17 cellular contexts compared by ENCODE assay signal in genomic region chr15:40877691-40878090, GRCh38. TPM values are rescaled to one million over a fixed set of nuclear protein-coding genes. Genes with fewer than 3 reads are reported as not detected.
DNase-seq lines count a peak whose midpoint lies in the region; ATAC-seq and TF ChIP-seq lines count a peak whose summit lies in the region.
"Had no signal": no experiment of that assay in that cellular context is flagged by ENCODE, and none has a peak within 500 bp of the region (broad histone marks: within the 10 kb centered on the region; RNA-seq: fewer than 3 reads in every experiment).

No MANE protein-coding gene starts in this region.

- no peaks in the 10 kb centered on the region for H3K27me3 Mint-ChIP-seq in MCF 10A (ENCODE audit: insufficient read depth, unreplicated experiment)
- H3K27me3 Mint-ChIP-seq in activated CD8-positive, alpha-beta T cell treated with anti-CD3 and anti-CD28 coated beads, Interleukin-2, amount 10 ng/mL, durations not matched to agents 7 days and 5 days (ENCODE audit: low read depth): peaks cover 23% of the 10 kb centered on the region

- in situ Hi-C loops in mammary epithelial cell (cut with MboI; ENCODE audit: low sequenced_read_pairs in 2 of 2): no loop called here

- H3K4me1 ChIP-seq in mammary epithelial cell (ENCODE audit: insufficient read depth, low read length) (peaks cover 26% of the 10 kb centered on the region), PC-9 (replicated peaks; ENCODE audit: insufficient read depth) (peaks cover 44% of the 10 kb centered on the region)

- no peaks in the 10 kb centered on the region for H3K27me3 ChIP-seq in mammary epithelial cell (ENCODE audit: insufficient read depth, low read length)
- H3K27me3 ChIP-seq in PC-9 (ENCODE audit: insufficient read depth, low read depth): no peaks in the 10 kb centered on the region

- POLR2A ChIA-PET in MCF 10A (lab: Yijun Ruan, JAX): interaction anchor here (0.6 to 5.5 kb wide), 5 partner anchors 12 to 33 kb away, joined by 3 to 25 read pairs (median 7); partner anchors contain the start of genes SPINT1 and VPS18
- POLR2A ChIA-PET in PC-9 (lab: Charles Lee; ENCODE audit: unreplicated experiment): no interaction called here
- POLR2A ChIA-PET in activated CD8-positive, alpha-beta T cell treated with anti-CD3 and anti-CD28 coated beads, Interleukin-2, amount 10 ng/mL, durations not matched to agents 7 days and 5 days (lab: Charles Lee): no interaction called here

- BruUV-seq in MCF 10A (replicated peaks; lab: Mats Ljungman, UMichigan): no TSS peak
- no TSS peak for BruUV-seq in mammary epithelial cell (replicated peaks; lab: Mats Ljungman, UMichigan)
- no TSS peak for BruUV-seq in PC-9 (replicated peaks; lab: Mats Ljungman, UMichigan)

- H3K9ac ChIP-seq in mammary epithelial cell (ENCODE audit: insufficient read depth, low read length): no peak overlapping the region
- H3K9ac ChIP-seq: BLaER1 treated with 17β-estradiol and CSF1 and Interleukin-3, amounts not matched to agents 10 nM and 100 nM had no signal

- no peaks in the 10 kb centered on the region for H3K9me2 ChIP-seq in PC-9 (ENCODE audit: insufficient read depth)

- peaks cover 42% of the 10 kb centered on the region for H3F3A ChIP-seq in PC-9 (ENCODE audit: insufficient read depth, low read depth)

- WGBS in mammary epithelial cell (ENCODE audit: low coverage, missing lambda C conversion rate): 44% methylated on average over 2 of the region's 2 CpGs

- no peaks in the 10 kb centered on the region for H3K9me3 Mint-ChIP-seq in MCF 10A (ENCODE audit: unreplicated experiment)
- no peaks in the 10 kb centered on the region for H3K9me3 Mint-ChIP-seq in activated CD8-positive, alpha-beta T cell treated with anti-CD3 and anti-CD28 coated beads, Interleukin-2, amount 10 ng/mL, durations not matched to agents 7 days and 5 days (ENCODE audit: insufficient read depth)

- H3K4me3 Mint-ChIP-seq in MCF 10A (ENCODE audit: unreplicated experiment): peak overlapping the region; percentile 16
- no peak overlapping the region for H3K4me3 Mint-ChIP-seq in activated CD8-positive, alpha-beta T cell treated with anti-CD3 and anti-CD28 coated beads, Interleukin-2, amount 10 ng/mL, durations not matched to agents 7 days and 5 days
- H3K4me3 Mint-ChIP-seq: CD4-positive, CD25-positive, alpha-beta regulatory T cell had no signal

- DNase-seq in MCF 10A (ENCODE audit: unreplicated experiment) (peak; percentile 47), mammary epithelial cell (no peak), PC-9 (peak in 1 of 2 experiments; percentile 61), iris pigment epithelial cell (ENCODE audit: low read depth) (peak; percentile 27), NCI-H1105 treated with DMSO at 0.1 percent for 48 hours (lab: John Stamatoyannopoulos, UW) (no peak), GOT3 (lab: John Stamatoyannopoulos, UW) (no peak)
- no peak for DNase-seq in activated CD8-positive, alpha-beta T cell treated with anti-CD3 and anti-CD28 coated beads, Interleukin-2, amount 10 ng/mL, durations not matched to agents 7 days and 5 days
- DNase-seq: CD4-positive, CD25-positive, alpha-beta regulatory T cell; DMS53; IMR-90; KBM-7 had no signal

- peaks cover 26% of the 10 kb centered on the region for H3K4me1 Mint-ChIP-seq in MCF 10A (ENCODE audit: insufficient read depth, unreplicated experiment)
- H3K4me1 Mint-ChIP-seq in activated CD8-positive, alpha-beta T cell treated with anti-CD3 and anti-CD28 coated beads, Interleukin-2, amount 10 ng/mL, durations not matched to agents 7 days and 5 days (ENCODE audit: low read depth): peaks cover 20% of the 10 kb centered on the region

- H3K4me2 ChIP-seq in mammary epithelial cell (ENCODE audit: insufficient read depth, low read depth, low read length) (no peak overlapping the region), PC-9 (no peak overlapping the region)
- H3K4me2 ChIP-seq: BLaER1 treated with 17β-estradiol and CSF1 and Interleukin-3, amounts not matched to agents 10 nM and 100 nM had no signal

- H2AFZ ChIP-seq in mammary epithelial cell (ENCODE audit: low read depth, low read length): no peak overlapping the region
- H2AFZ ChIP-seq in PC-9: no peak overlapping the region

- H4K20me1 ChIP-seq in mammary epithelial cell (ENCODE audit: insufficient read depth, low read length) (no peaks in the 10 kb centered on the region), PC-9 (ENCODE audit: insufficient read depth) (no peaks in the 10 kb centered on the region)

- H3K27ac ChIP-seq in mammary epithelial cell (ENCODE audit: insufficient read depth, low read depth, low read length): no peak overlapping the region
- peak overlapping the region; percentile 50 for H3K27ac ChIP-seq in PC-9
- H3K27ac ChIP-seq: 22Rv1; BLaER1 treated with 17β-estradiol and CSF1 and Interleukin-3, amounts not matched to agents 10 nM and 100 nM had no signal

- TF ChIP-seq CTCF in MCF 10A (IDR thresholded peaks at IDR 0.05; ENCODE audit: unreplicated experiment): no peak
- TF ChIP-seq CTCF in mammary epithelial cell (conservative IDR thresholded peaks at IDR 0.05 in 1 of 2, IDR thresholded peaks at IDR 0.05 in 1 of 2; ENCODE audit: extremely low read depth in 1 of 2, insufficient read depth in 1 of 2, low read depth in 1 of 2, low read length in 2 of 2): no peak
- TF ChIP-seq CTCF in PC-9 (conservative IDR thresholded peaks at IDR 0.05): no peak

- H3K79me2 ChIP-seq in mammary epithelial cell (ENCODE audit: insufficient read depth, low read length): no peaks in the 10 kb centered on the region
- peaks cover 8% of the 10 kb centered on the region for H3K79me2 ChIP-seq in PC-9 (ENCODE audit: low read depth)

- no peak overlapping the region for H3K4me3 ChIP-seq in mammary epithelial cell (replicated peaks in 1 of 3; ENCODE audit: insufficient read depth in 1 of 3, low read depth in 2 of 3, low read length in 3 of 3)
- no peak overlapping the region for H3K4me3 ChIP-seq in PC-9
- H3K4me3 ChIP-seq: BLaER1 treated with 17β-estradiol and CSF1 and Interleukin-3, amounts not matched to agents 10 nM and 100 nM; GM12878 had no signal

- ATAC-seq in HG02798 (IDR thresholded peaks at IDR 0.05; ENCODE audit: poor library complexity, unreplicated experiment): no peak
- ATAC-seq in activated CD8-positive, alpha-beta T cell treated with anti-CD3 and anti-CD28 coated beads, Interleukin-2, amount 10 ng/mL, durations not matched to agents 7 days and 5 days: no peak
- ATAC-seq: GM12878 had no signal

- H3K27ac Mint-ChIP-seq in MCF 10A (ENCODE audit: low read depth, unreplicated experiment): no peak overlapping the region
- no peak overlapping the region for H3K27ac Mint-ChIP-seq in activated CD8-positive, alpha-beta T cell treated with anti-CD3 and anti-CD28 coated beads, Interleukin-2, amount 10 ng/mL, durations not matched to agents 7 days and 5 days
- H3K27ac Mint-ChIP-seq: CD4-positive, CD25-positive, alpha-beta regulatory T cell had no signal

- H3K36me3 ChIP-seq in mammary epithelial cell (ENCODE audit: insufficient read depth, low read length) (no peaks in the 10 kb centered on the region), PC-9 (ENCODE audit: low read depth) (peaks cover 3% of the 10 kb centered on the region; the same call in 1 of the 2 replicates)
- H3K36me3 ChIP-seq: BLaER1 treated with 17β-estradiol and CSF1 and Interleukin-3, amounts not matched to agents 10 nM and 100 nM had no signal

- CTCF ChIA-PET in MCF 10A (lab: Yijun Ruan, JAX) (interaction anchor here (0.6 to 3.3 kb wide), 4 partner anchors 17 to 394 kb away, joined by 3 to 16 read pairs (median 3); partner anchors contain the start of gene VPS18), mammary epithelial cell (lab: Charles Lee; ENCODE audit: low non-redundant PET) (no interaction called here), PC-9 (lab: Charles Lee) (interaction anchor here (0.6 to 2.1 kb wide), 5 partner anchors 8 to 407 kb away, joined by 3 to 10 read pairs (median 6); no protein-coding TSS in a partner anchor)
- CTCF ChIA-PET in activated CD8-positive, alpha-beta T cell treated with anti-CD3 and anti-CD28 coated beads, Interleukin-2, amount 10 ng/mL, durations not matched to agents 7 days and 5 days (lab: Charles Lee): interaction anchor here (0.9 to 2.3 kb wide), 3 partner anchors 14 to 21 kb away, joined by 3 to 15 read pairs (median 12); partner anchors contain the start of gene VPS18

- intact Hi-C loops in MCF 10A (cut with micrococcal nuclease): no loop called here
- intact Hi-C loops in mammary epithelial cell (cut with micrococcal nuclease): no loop called here
- intact Hi-C loops in PC-9 (cut with micrococcal nuclease; ENCODE audit: unreplicated experiment): loop anchor here (10.0 kb wide), 1 partner anchor 773 kb away; the partner anchor contains the start of gene BMF

- dilution Hi-C loops in mammary epithelial cell (cut with HindIII; ENCODE audit: low sequenced_read_pairs): no loop called here

- H3K36me3 Mint-ChIP-seq in MCF 10A (ENCODE audit: insufficient read depth, unreplicated experiment): peaks cover 5% of the 10 kb centered on the region
- no peaks in the 10 kb centered on the region for H3K36me3 Mint-ChIP-seq in activated CD8-positive, alpha-beta T cell treated with anti-CD3 and anti-CD28 coated beads, Interleukin-2, amount 10 ng/mL, durations not matched to agents 7 days and 5 days (ENCODE audit: low read depth)
- H3K36me3 Mint-ChIP-seq: CD4-positive, CD25-positive, alpha-beta regulatory T cell had no signal

- H3K9me3 ChIP-seq in mammary epithelial cell (replicated peaks; ENCODE audit: insufficient read depth, low read length): no peaks in the 10 kb centered on the region
- H3K9me3 ChIP-seq in PC-9 (ENCODE audit: insufficient read depth, low read depth): no peaks in the 10 kb centered on the region

RNA-seq across cellular contexts. Expression of gene RHOV, which starts 3.7 kb away (rescaled TPM):
- total RNA-seq in MCF 10A (2022) (1.2 and 1.7 TPM in 2 replicates), mammary epithelial cell (under 1 TPM; 0.83 to 0.87 TPM), PC-9 (2021) (1.4 and 4.1 TPM in 2 replicates)
- 0.90 TPM for polyA plus RNA-seq in mammary epithelial cell
- polyA minus RNA-seq in mammary epithelial cell: not detected
- not detected for total RNA-seq in activated CD8-positive, alpha-beta T cell treated with anti-CD3 and anti-CD28 coated beads, Interleukin-2, amount 10 ng/mL, durations not matched to agents 7 days and 5 days
- total RNA-seq: CD4-positive, CD25-positive, alpha-beta regulatory T cell; IMR-90 had no signal

RNA-seq across cellular contexts. Expression of gene VPS18, which starts 16.6 kb away (rescaled TPM):
- total RNA-seq in MCF 10A (2022) (13.2 and 18.5 TPM in 2 replicates), mammary epithelial cell (10 to 100 TPM; 21.5 to 56.0 TPM), PC-9 (2021) (9.6 and 9.9 TPM in 2 replicates)
- 18.4 TPM for polyA plus RNA-seq in mammary epithelial cell
- 43.4 TPM for polyA minus RNA-seq in mammary epithelial cell
- 10 to 100 TPM; 17.8 to 18.4 TPM for total RNA-seq in activated CD8-positive, alpha-beta T cell treated with anti-CD3 and anti-CD28 coated beads, Interleukin-2, amount 10 ng/mL, durations not matched to agents 7 days and 5 days

RNA-seq across cellular contexts. Expression of gene SPINT1, which starts 33.8 kb away (rescaled TPM):
- total RNA-seq in MCF 10A (2022) (57.9 and 68.6 TPM in 2 replicates), mammary epithelial cell (100 to 1,000 TPM; 154 to 226 TPM), PC-9 (2021) (141 and 180 TPM in 2 replicates)
- polyA plus RNA-seq in mammary epithelial cell: 204 TPM
- polyA minus RNA-seq in mammary epithelial cell: 283 TPM
- total RNA-seq in activated CD8-positive, alpha-beta T cell treated with anti-CD3 and anti-CD28 coated beads, Interleukin-2, amount 10 ng/mL, durations not matched to agents 7 days and 5 days: 1 to 10 TPM; 3.1 to 4.3 TPM
- total RNA-seq: G401 had no signal

RNA-seq across cellular contexts. Expression of gene PPP1R14D, which starts 49.2 kb away (rescaled TPM):
- total RNA-seq in MCF 10A (2022) (not detected in 2 replicates), mammary epithelial cell (not detected), PC-9 (2021) (0.55 and 0.65 TPM in 2 replicates)
- not detected for polyA plus RNA-seq in mammary epithelial cell
- polyA minus RNA-seq in mammary epithelial cell: not detected
- total RNA-seq in activated CD8-positive, alpha-beta T cell treated with anti-CD3 and anti-CD28 coated beads, Interleukin-2, amount 10 ng/mL, durations not matched to agents 7 days and 5 days: not detected
- total RNA-seq: A673; CD4-positive, CD25-positive, alpha-beta regulatory T cell; G401; GM12878; IMR-90 had no signal
- polyA plus RNA-seq: CD4-positive, CD25-positive, alpha-beta regulatory T cell; IMR-90 had no signal

RNA-seq across cellular contexts. Expression of gene DLL4, which starts 51.4 kb away (rescaled TPM):
- total RNA-seq in MCF 10A (2022) (0.10 TPM in 1 of 2 replicates, not detected in the other), mammary epithelial cell (under 1 TPM in 1 of 2 donors, not detected in 1; under 0.01 TPM), PC-9 (2021) (0.48 and 0.55 TPM in 2 replicates)
- polyA plus RNA-seq in mammary epithelial cell: not detected
- polyA minus RNA-seq in mammary epithelial cell: not detected
- total RNA-seq in activated CD8-positive, alpha-beta T cell treated with anti-CD3 and anti-CD28 coated beads, Interleukin-2, amount 10 ng/mL, durations not matched to agents 7 days and 5 days: not detected
- total RNA-seq: CD4-positive, CD25-positive, alpha-beta regulatory T cell had no signal
- polyA plus RNA-seq: CD4-positive, CD25-positive, alpha-beta regulatory T cell had no signal

Comparison
In these comparisons a context has a peak if more than half of its experiments do, and no peak if none do; other contexts are left out.
1. DNase-seq: peak in MCF 10A (single experiment) and iris pigment epithelial cell (single experiment); none in mammary epithelial cell (single experiment), NCI-H1105 treated with DMSO at 0.1 percent for 48 hours (single experiment), activated CD8-positive, alpha-beta T cell treated with anti-CD3 and anti-CD28 coated beads, Interleukin-2, amount 10 ng/mL, durations not matched to agents 7 days and 5 days (single experiment) and GOT3 (single experiment).
2. RNA of gene SPINT1, which starts 33.8 kb away (total RNA-seq): 154 to 226 TPM in mammary epithelial cell, 141 to 180 TPM in PC-9 and 57.9 to 68.6 TPM in MCF 10A; 3.1 to 4.3 TPM in activated CD8-positive, alpha-beta T cell treated with anti-CD3 and anti-CD28 coated beads, Interleukin-2, amount 10 ng/mL, durations not matched to agents 7 days and 5 days; every median in the first group is over 10 times any median in the second.